ENCODE assay signal across 8 cellular contexts in the genomic region with DNA sequence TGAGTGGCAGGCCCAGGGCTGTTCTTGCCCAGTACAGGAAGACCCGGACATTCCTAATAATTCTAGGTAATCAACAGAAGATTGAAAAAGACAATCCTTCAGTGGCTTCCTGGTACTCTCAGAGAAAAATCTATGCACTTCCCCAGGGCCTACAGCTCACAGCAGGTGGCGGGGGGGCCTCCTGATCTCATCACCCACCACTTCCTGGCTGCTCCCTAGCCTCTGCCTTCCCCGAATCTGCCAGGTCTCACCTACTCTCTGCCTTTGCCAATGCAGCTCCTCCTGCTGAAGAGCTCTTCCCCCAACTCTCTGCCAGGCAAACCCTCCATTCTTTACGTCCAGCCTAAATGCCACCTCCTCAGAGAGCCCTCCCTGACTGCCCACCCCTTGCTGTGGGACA. TPM values are rescaled to one million over a fixed set of nuclear protein-coding genes. Genes with fewer than 3 reads are reported as not detected.
DNase-seq lines count a peak whose midpoint lies in the region; ATAC-seq, FAIRE-seq and TF ChIP-seq lines count a peak whose summit lies in the region.

No MANE protein-coding gene starts in this region.

- no peaks in the 10 kb centered on the region for H3K27me3 ChIP-seq in RWPE2 (ENCODE audit: insufficient read depth, poor library complexity, severe bottlenecking)

- peak overlapping the region; percentile 75 for H3K27ac ChIP-seq in RWPE2 (ENCODE audit: poor library complexity, severe bottlenecking)

- ATAC-seq in RWPE2 (ENCODE audit: low read depth) (peak; percentile 80), HG03097 (IDR thresholded peaks at IDR 0.05; ENCODE audit: low FRiP score, unreplicated experiment) (no peak), GM18870 (IDR thresholded peaks at IDR 0.05; ENCODE audit: unreplicated experiment) (no peak)
- peak; percentile 63 for ATAC-seq in stimulated activated naive CD8-positive, alpha-beta T cell treated with anti-CD3 and anti-CD28 coated beads, Interleukin-15, Interleukin-2, amounts not matched to agents 100 U/mL and 50 U/mL, for 24 hours

- no peaks in the 10 kb centered on the region for H3K9me3 Mint-ChIP-seq in mesothelial cell of epicardium

- peaks cover 6% of the 10 kb centered on the region for H3K36me3 Mint-ChIP-seq in mesothelial cell of epicardium

- H3K9me3 ChIP-seq in RWPE2 (ENCODE audit: severe bottlenecking), result no peaks in the 10 kb centered on the region

- no peaks in the 10 kb centered on the region for H3K27me3 Mint-ChIP-seq in mesothelial cell of epicardium (ENCODE audit: low read depth)

- TF ChIP-seq CTCF in RWPE2 (IDR thresholded peaks at IDR 0.05; ENCODE audit: poor library complexity, severe bottlenecking), result no peak
- TF ChIP-seq CTCF in mesothelial cell of epicardium (IDR thresholded peaks at IDR 0.05; ENCODE audit: unreplicated experiment), result no peak

- peaks cover 61% of the 10 kb centered on the region for H3K4me1 ChIP-seq in RWPE2 (ENCODE audit: insufficient read depth, poor library complexity, severe bottlenecking)

- H3K4me3 ChIP-seq in RWPE2 (ENCODE audit: severe bottlenecking), result no peak overlapping the region

- peaks cover 42% of the 10 kb centered on the region for H3K36me3 ChIP-seq in RWPE2 (ENCODE audit: low read depth)

- DNase-seq in EH (ENCODE audit: low read depth) (peak; percentile 63), RWPE2 (ENCODE audit: low spot score) (no peak), mesothelial cell of epicardium (ENCODE audit: low spot score in 2 of 2, unreplicated experiment in 2 of 2) (no peak), frontal cortex (ENCODE audit: low spot score in 2 of 2) (no peak)
- DNase-seq in activated naive CD4-positive, alpha-beta T cell treated with Interleukin-2 at 50 U/mL for 16 hours, result peak; percentile 70
- peak; percentile 72 for DNase-seq in stimulated activated naive CD8-positive, alpha-beta T cell treated with anti-CD3 and anti-CD28 coated beads, Interleukin-15, Interleukin-2, amounts not matched to agents 100 U/mL and 50 U/mL, for 24 hours

- peak overlapping the region; percentile 0 for H3K27ac Mint-ChIP-seq in mesothelial cell of epicardium

- no peak overlapping the region for H3K4me3 Mint-ChIP-seq in mesothelial cell of epicardium

- no peak for FAIRE-seq in frontal cortex (lab: Jason Lieb, UNC)

- H3K4me1 Mint-ChIP-seq in mesothelial cell of epicardium, result peaks cover 35% of the 10 kb centered on the region

RNA-seq across cellular contexts. Expression of a gene that starts 37.5 kb away (rescaled TPM):
- total RNA-seq in mesothelial cell of epicardium, result 14.5 to 16.1 TPM (median 15.8 TPM) in 3 replicates
- total RNA-seq in frontal cortex, result 2.0 TPM

RNA-seq across cellular contexts. Expression of a gene that starts 41.0 kb away (rescaled TPM):
- total RNA-seq in mesothelial cell of epicardium (2.1 to 2.7 TPM (median 2.3 TPM) in 3 replicates), frontal cortex (0.41 TPM)

Comparison
In these comparisons a context has a peak if more than half of its experiments do, and no peak if none do; other contexts are left out.
1. DNase-seq: peak in EH (single experiment), activated naive CD4-positive, alpha-beta T cell treated with Interleukin-2 at 50 U/mL for 16 hours (single experiment) and stimulated activated naive CD8-positive, alpha-beta T cell treated with anti-CD3 and anti-CD28 coated beads, Interleukin-15, Interleukin-2, amounts not matched to agents 100 U/mL and 50 U/mL, for 24 hours (single experiment); none in RWPE2 (single experiment), mesothelial cell of epicardium (0 of 2) and frontal cortex (0 of 2).
2. ATAC-seq: peak in RWPE2 (single experiment) and stimulated activated naive CD8-positive, alpha-beta T cell treated with anti-CD3 and anti-CD28 coated beads, Interleukin-15, Interleukin-2, amounts not matched to agents 100 U/mL and 50 U/mL, for 24 hours (single experiment); none in HG03097 (single experiment) and GM18870 (single experiment).